In the genomic region with DNA sequence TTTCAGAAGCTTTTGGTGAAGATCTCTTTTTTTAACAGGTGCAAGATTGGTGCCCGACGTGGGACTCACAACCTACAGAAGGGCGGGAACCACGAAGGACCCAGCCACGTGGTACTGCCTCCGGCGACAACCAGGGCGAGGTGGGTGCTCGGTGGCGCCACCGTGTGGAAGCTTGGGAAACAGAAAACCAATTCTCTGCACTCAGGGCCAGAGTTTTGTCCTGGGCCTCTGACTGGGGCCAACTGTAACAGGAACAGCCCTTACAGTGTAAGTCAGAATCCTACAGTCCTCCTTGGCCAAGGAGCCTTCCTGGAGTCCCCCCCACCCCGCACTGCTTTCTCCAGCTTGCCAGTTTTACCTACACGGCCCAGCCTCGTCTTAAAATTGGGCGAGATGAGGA, we compare ENCODE assay signal across 9 cellular contexts. TPM values are rescaled to one million over a fixed set of nuclear protein-coding genes. Genes with fewer than 3 reads are reported as not detected.
DNase-seq lines count a peak whose midpoint lies in the region; ATAC-seq, FAIRE-seq and TF ChIP-seq lines count a peak whose summit lies in the region.
"Had no signal": no experiment of that assay in that cellular context is flagged by ENCODE, and none has a peak within 500 bp of the region (broad histone marks: within the 10 kb centered on the region; RNA-seq: fewer than 3 reads in every experiment).

No MANE protein-coding gene starts in this region.

- H3K9me3 ChIP-seq in small intestine (ENCODE audit: control insufficient read depth, low read depth) (no peaks in the 10 kb centered on the region), thyroid gland (no peaks in the 10 kb centered on the region)
- H3K9me3 ChIP-seq: pancreas had no signal

- DNase-seq in ELR (ENCODE audit: low read depth) (peak; percentile 38), NCI-H1048 (lab: John Stamatoyannopoulos, UW) (peak; percentile 21), fibroblast of pulmonary artery (ENCODE audit: low read depth) (no peak), small intestine (peak; percentile 6), thyroid gland (no peak), GM03348 (ENCODE audit: low spot score) (no peak)
- DNase-seq in activated CD8-positive, alpha-beta memory T cell treated with anti-CD3 and anti-CD28 coated beads, Interleukin-2, amount 50 U/mL, for 24 hours (ENCODE audit: extremely low read depth): peak; percentile 12

- H3K27me3 ChIP-seq in small intestine (ENCODE audit: control insufficient read depth in 2 of 2, insufficient read depth in 2 of 2, low read length in 2 of 2): peaks cover 0 to 3% of the 10 kb centered on the region in 2 donors
- H3K27me3 ChIP-seq in thyroid gland: no peaks in the 10 kb centered on the region
- H3K27me3 ChIP-seq: pancreas had no signal

- FAIRE-seq in small intestine (lab: Jason Lieb, UNC): no peak
- FAIRE-seq: pancreas had no signal

- no peak overlapping the region for H3K4me3 ChIP-seq in fibroblast of pulmonary artery (replicated peaks; ENCODE audit: low read depth, low read length)
- no peak overlapping the region for H3K4me3 ChIP-seq in small intestine (ENCODE audit: low read depth in 1 of 2, low read length in 2 of 2)
- H3K4me3 ChIP-seq in thyroid gland (replicated peaks in 1 of 3): no peak overlapping the region
- H3K4me3 ChIP-seq: pancreas had no signal

- ATAC-seq in HG02759 (IDR thresholded peaks at IDR 0.05; ENCODE audit: unreplicated experiment): no peak

- intact Hi-C loops in thyroid gland (cut with DNase I): no loop called here

- TF ChIP-seq CTCF in fibroblast of pulmonary artery (IDR thresholded peaks at IDR 0.05; ENCODE audit: low read length, missing control alignments): peak; percentile 31
- TF ChIP-seq CTCF in thyroid gland (IDR thresholded peaks at IDR 0.05): peak in 2 of 6 experiments; percentile 8 to 30

- H3K27ac ChIP-seq in small intestine (ENCODE audit: low read depth in 1 of 2, low read length in 1 of 2) (no peak overlapping the region), thyroid gland (no peak overlapping the region)
- H3K27ac ChIP-seq: pancreas had no signal

- no peak for TF ChIP-seq POLR2A in thyroid gland (IDR thresholded peaks at IDR 0.05)

- no peaks in the 10 kb centered on the region for H3K36me3 ChIP-seq in small intestine (ENCODE audit: control insufficient read depth in 2 of 2, insufficient read depth in 2 of 2, low read length in 2 of 2)
- H3K36me3 ChIP-seq in thyroid gland: no peaks in the 10 kb centered on the region
- H3K36me3 ChIP-seq: pancreas had no signal

- 35 to 39% (median 37%) methylated on average over 15 of the region's 15 CpGs for WGBS in small intestine, 3 donors
- WGBS in thyroid gland, 2 donors: 47 to 51% methylated on average over 15 of the region's 15 CpGs

- H3K4me1 ChIP-seq in small intestine (ENCODE audit: control insufficient read depth in 2 of 2, insufficient read depth in 1 of 2, low read depth in 1 of 2, low read length in 1 of 2): no peaks in the 10 kb centered on the region
- no peaks in the 10 kb centered on the region for H3K4me1 ChIP-seq in thyroid gland
- H3K4me1 ChIP-seq: pancreas had no signal

RNA-seq across cellular contexts. Expression of gene S100A7A, which starts 11.6 kb away (rescaled TPM):
- polyA plus RNA-seq in small intestine: not detected
- not detected for total RNA-seq in thyroid gland
- total RNA-seq: pancreas had no signal
- polyA plus RNA-seq: pancreas had no signal

RNA-seq across cellular contexts. Expression of gene S100A8, which starts 13.9 kb away (rescaled TPM):
- polyA plus RNA-seq in small intestine: 100 to 1,000 TPM in 2 of 3 donors, 10 to 100 TPM in 1; 51.4 to 208 (median 121) TPM
- 10 to 100 TPM in 1 of 4 donors, 1 to 10 TPM in 2, not detected in 1; 2.8 to 35.6 (median 6.2) TPM for total RNA-seq in thyroid gland

RNA-seq across cellular contexts. Expression of gene S100A12, which starts 29.3 kb away (rescaled TPM):
- 1 to 10 TPM in 1 of 3 donors, under 1 TPM in 1, not detected in 1; 0.85 to 6.7 TPM for polyA plus RNA-seq in small intestine
- total RNA-seq in thyroid gland: not detected

RNA-seq across cellular contexts. Expression of gene S100A9, which starts 47.1 kb away (rescaled TPM):
- polyA plus RNA-seq in small intestine: 100 to 1,000 TPM in 1 of 3 donors, 10 to 100 TPM in 2; 57.0 to 509 (median 88.3) TPM
- total RNA-seq in thyroid gland: 100 to 1,000 TPM in 1 of 4 donors, 10 to 100 TPM in 3; 36.2 to 285 (median 66.0) TPM

RNA-seq across cellular contexts. Expression of gene S100A7, which starts 55.7 kb away (rescaled TPM):
- polyA plus RNA-seq in small intestine: not detected
- not detected for total RNA-seq in thyroid gland
- total RNA-seq: pancreas had no signal
- polyA plus RNA-seq: pancreas had no signal

Comparison
In these comparisons a context has a peak if more than half of its experiments do, and no peak if none do; other contexts are left out.
1. DNase-seq: peak in ELR (single experiment), NCI-H1048 (single experiment), activated CD8-positive, alpha-beta memory T cell treated with anti-CD3 and anti-CD28 coated beads, Interleukin-2, amount 50 U/mL, for 24 hours (single experiment) and small intestine (single experiment); none in fibroblast of pulmonary artery (single experiment), thyroid gland (0 of 2) and GM03348 (single experiment).